Comparison of ENCODE assay signal across 8 cellular contexts in the genomic region with DNA sequence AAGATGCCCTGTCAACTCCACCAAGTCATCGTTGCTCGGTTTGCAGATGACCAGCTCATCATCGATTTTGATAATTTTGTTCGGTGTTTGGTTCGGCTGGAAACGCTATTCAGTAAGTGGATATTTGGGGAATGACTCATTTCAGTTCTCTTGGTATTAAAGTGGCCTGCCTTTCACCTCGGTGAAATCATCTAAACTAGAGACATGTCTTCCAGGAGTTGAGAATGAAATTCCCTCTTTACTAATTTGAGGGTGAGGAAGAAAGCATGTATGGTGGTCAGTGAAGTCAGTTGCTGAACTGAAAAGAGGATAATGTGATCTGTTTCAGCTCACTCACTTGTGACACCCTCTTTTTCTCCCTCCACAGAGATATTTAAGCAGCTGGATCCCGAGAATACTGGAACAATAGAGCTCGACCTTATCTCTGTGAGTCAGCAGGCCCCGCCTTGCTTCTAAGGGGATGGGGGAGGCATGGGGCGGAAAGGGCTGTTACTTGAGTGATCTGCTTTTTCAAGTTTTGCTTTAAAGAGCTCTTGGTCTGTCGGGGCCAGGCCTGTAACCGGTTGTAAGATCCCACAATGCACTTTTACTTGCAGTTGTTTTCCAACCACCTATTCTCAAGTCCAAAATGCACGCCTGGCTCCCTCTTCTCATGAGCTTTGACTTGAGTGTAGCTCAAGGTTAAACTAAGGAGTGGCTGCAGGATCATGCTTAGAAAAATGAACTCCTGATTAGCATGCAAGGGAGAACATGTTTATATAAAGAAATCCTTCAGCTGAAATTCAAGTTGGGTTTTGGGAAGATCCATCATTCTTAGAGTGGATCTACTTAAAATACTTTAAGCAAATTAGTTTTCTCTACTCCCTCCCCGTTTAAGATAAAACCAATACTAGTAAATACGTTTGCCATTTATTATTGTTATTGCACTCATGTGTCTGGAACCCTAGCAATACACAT. TPM values are rescaled to one million over a fixed set of nuclear protein-coding genes. Genes with fewer than 3 reads are reported as not detected.
DNase-seq lines count a peak whose midpoint lies in the region; ATAC-seq and TF ChIP-seq lines count a peak whose summit lies in the region.

No MANE protein-coding gene starts in this region.

- no peaks in the 10 kb centered on the region for H3K27me3 ChIP-seq in aorta (ENCODE audit: control insufficient read depth in 1 of 2, insufficient read depth in 2 of 2, low read length in 1 of 2)

- H3K36me3 ChIP-seq in mucosa of descending colon (ENCODE audit: low read depth) (no peaks in the 10 kb centered on the region), aorta (ENCODE audit: control insufficient read depth in 1 of 2, insufficient read depth in 2 of 2, low read length in 1 of 2) (peaks cover 4 to 8% of the 10 kb centered on the region in 2 donors)

- H3K4me3 ChIP-seq in mucosa of descending colon (no peak overlapping the region), aorta (ENCODE audit: low read length in 2 of 2) (no peak overlapping the region)

- no peak overlapping the region for H3K4me3 Mint-ChIP-seq in effector memory CD8-positive, alpha-beta T cell

- WGBS in aorta, 2 donors: 11 to 12% methylated on average over 16 of the region's 16 CpGs

- intact Hi-C loops in mucosa of descending colon (cut with DNase I, micrococcal nuclease): no loop called here
- intact Hi-C loops in aorta (cut with DNase I): no loop called here

- DNase-seq in NCI-H2196 (lab: John Stamatoyannopoulos, UW; ENCODE audit: unreplicated experiment) (peak; percentile 13), NCI-H2196 treated with DMSO at 0.1 percent for 48 hours (lab: John Stamatoyannopoulos, UW; ENCODE audit: unreplicated experiment) (no peak), RKO (ENCODE audit: low spot score) (peak; percentile 44), mucosa of descending colon (no peak), aorta (peak in 1 of 2 donors; percentile 79)
- no peak for DNase-seq in effector memory CD8-positive, alpha-beta T cell

- TF ChIP-seq CTCF in mucosa of descending colon (IDR thresholded peaks at IDR 0.05): no peak

- peak overlapping the region; percentile 72 to 87 for H3K27ac Mint-ChIP-seq in effector memory CD8-positive, alpha-beta T cell

- H3K4me1 ChIP-seq in mucosa of descending colon (ENCODE audit: low read depth) (peaks cover 2% of the 10 kb centered on the region), aorta (ENCODE audit: control insufficient read depth in 1 of 2, insufficient read depth in 2 of 2, low read length in 2 of 2) (peaks cover 0 to 5% of the 10 kb centered on the region in 2 donors)

- H3K27me3 Mint-ChIP-seq in effector memory CD8-positive, alpha-beta T cell: no peaks in the 10 kb centered on the region

- no peak for ATAC-seq in effector memory CD8-positive, alpha-beta T cell (replicated peaks)
- ATAC-seq in mucosa of descending colon (peak; percentile 82), aorta (ENCODE audit: low FRiP score) (peak; percentile 81), HG02623 (IDR thresholded peaks at IDR 0.05; ENCODE audit: unreplicated experiment) (no peak), GM18861 (IDR thresholded peaks at IDR 0.05; ENCODE audit: unreplicated experiment) (no peak)

- H3K9me3 ChIP-seq in mucosa of descending colon (no peaks in the 10 kb centered on the region), aorta (ENCODE audit: control insufficient read depth, low read length) (no peaks in the 10 kb centered on the region)

- H3K27ac ChIP-seq in aorta (ENCODE audit: low read depth in 1 of 2, low read length in 2 of 2): peak overlapping the region; percentile 22 to 90

- H3K4me1 Mint-ChIP-seq in effector memory CD8-positive, alpha-beta T cell (ENCODE audit: low read depth in 2 of 2): peaks cover 15 to 17% of the 10 kb centered on the region in 2 donors

- H3K9me3 Mint-ChIP-seq in effector memory CD8-positive, alpha-beta T cell: no peaks in the 10 kb centered on the region

- H3K36me3 Mint-ChIP-seq in effector memory CD8-positive, alpha-beta T cell (ENCODE audit: insufficient read depth): peaks cover 71% of the 10 kb centered on the region

RNA-seq across cellular contexts. Expression of a gene that starts 59.8 kb away (rescaled TPM):
- 100 to 1,000 TPM; 200 to 417 (median 305) TPM for total RNA-seq in mucosa of descending colon
- total RNA-seq in aorta: 100 to 1,000 TPM; 208 to 213 TPM
- polyA plus RNA-seq in aorta: 100 to 1,000 TPM in 1 of 2 donors, 10 to 100 TPM in 1; 99.8 to 190 TPM

Comparison
In these comparisons a context has a peak if more than half of its experiments do, and no peak if none do; other contexts are left out.
1. DNase-seq: peak in NCI-H2196 (single experiment) and RKO (single experiment); none in NCI-H2196 treated with DMSO at 0.1 percent for 48 hours (single experiment), effector memory CD8-positive, alpha-beta T cell (0 of 3) and mucosa of descending colon (0 of 3).
2. ATAC-seq: peak in mucosa of descending colon (single experiment) and aorta (single experiment); none in effector memory CD8-positive, alpha-beta T cell (single experiment), HG02623 (single experiment) and GM18861 (single experiment).